ENCODE assay signal across 8 cellular contexts in genomic region chr22:20392983-20393704, GRCh38. TPM values are rescaled to one million over a fixed set of nuclear protein-coding genes. Genes with fewer than 3 reads are reported as not detected.
DNase-seq lines count a peak whose midpoint lies in the region; ATAC-seq, FAIRE-seq and TF ChIP-seq lines count a peak whose summit lies in the region.

No MANE protein-coding gene starts in this region.

- H3K36me3 Mint-ChIP-seq in IgD-negative memory B cell = no peaks in the 10 kb centered on the region
- H3K36me3 Mint-ChIP-seq in nephron progenitor cell (ENCODE audit: low read depth) = peaks cover 14% of the 10 kb centered on the region

- peak overlapping the region; percentile 64; the same call in 1 of the 2 replicates for H2BK12ac ChIP-seq in H1 (ENCODE audit: low read depth, low read length)

- no peak overlapping the region for H2BK20ac ChIP-seq in H1 (ENCODE audit: low read length)

- H3K23me2 ChIP-seq in H1 (ENCODE audit: low read depth, low read length) = peaks cover 5% of the 10 kb centered on the region; the same call in 1 of the 2 replicates

- peak overlapping the region; percentile 66; the same call in 1 of the 2 replicates for H2BK15ac ChIP-seq in H1 (ENCODE audit: low read length)

- H3K27ac Mint-ChIP-seq in IgD-negative memory B cell (peak overlapping the region; percentile 62 to 96 (median 95)), nephron progenitor cell (no peak overlapping the region)

- H3K9me3 ChIP-seq in BLaER1 treated with 17β-estradiol and CSF1 and Interleukin-3, amounts not matched to agents 10 nM and 100 nM (replicated peaks in 1 of 11) = peaks cover 5 to 7% (median 6%) of the 10 kb centered on the region in 11 experiments; a peak in 17 of 22 replicates
- H3K9me3 ChIP-seq in H1 (ENCODE audit: insufficient read depth in 2 of 2, low read depth in 1 of 2, low read length in 1 of 2) = no peaks in the 10 kb centered on the region

- peaks cover 7% of the 10 kb centered on the region; the same call in 1 of the 2 replicates for H3K79me1 ChIP-seq in H1 (ENCODE audit: low read depth, low read length)

- H3K9me3 Mint-ChIP-seq in IgD-negative memory B cell (peaks cover 0 to 6% (median 0%) of the 10 kb centered on the region in 3 donors), nephron progenitor cell (peaks cover 7% of the 10 kb centered on the region)

- CTCF ChIA-PET in H1 (lab: Charles Lee; ENCODE audit: partially characterized antibody) = interaction anchor here (0.6 to 1.5 kb wide), 4 partner anchors 11 to 1347 kb away, joined by 3 to 6 read pairs (median 3); no protein-coding TSS in a partner anchor

- no peaks in the 10 kb centered on the region for H3K27me3 Mint-ChIP-seq in IgD-negative memory B cell
- H3K27me3 Mint-ChIP-seq in nephron progenitor cell (ENCODE audit: low read depth, poor library complexity) = peaks cover 27% of the 10 kb centered on the region

- no peak overlapping the region for H3K14ac ChIP-seq in H1 (ENCODE audit: insufficient read length)

- peaks cover 0 to 32% (median 14%) of the 10 kb centered on the region in 11 experiments; a peak in 8 of 22 replicates for H4K20me1 ChIP-seq in BLaER1 treated with 17β-estradiol and CSF1 and Interleukin-3, amounts not matched to agents 10 nM and 100 nM
- peaks cover 2 to 10% of the 10 kb centered on the region in 2 experiments for H4K20me1 ChIP-seq in H1 (replicated peaks in 1 of 2; ENCODE audit: control insufficient read depth in 1 of 2, insufficient read depth in 2 of 2, low read length in 2 of 2)

- no peaks in the 10 kb centered on the region for H3K27me3 ChIP-seq in BLaER1 treated with 17β-estradiol and CSF1 and Interleukin-3, amounts not matched to agents 10 nM and 100 nM
- H3K27me3 ChIP-seq in H1 (replicated peaks in 1 of 4; ENCODE audit: control insufficient read depth in 3 of 4, extremely low read depth in 1 of 4, insufficient read depth in 3 of 4, low read length in 3 of 4) = no peaks in the 10 kb centered on the region

- no peak for TF ChIP-seq RAD21 in H1 (IDR thresholded peaks at IDR 0.05 in 1 of 2, conservative IDR thresholded peaks at IDR 0.05 in 1 of 2; ENCODE audit: low read depth in 2 of 2, low read length in 2 of 2)

- no peak overlapping the region for H3K23ac ChIP-seq in H1 (ENCODE audit: insufficient read length)

- peaks cover 7 to 26% (median 19%) of the 10 kb centered on the region in 3 donors for H3K4me1 Mint-ChIP-seq in IgD-negative memory B cell
- peaks cover 40% of the 10 kb centered on the region for H3K4me1 Mint-ChIP-seq in nephron progenitor cell

- H4K8ac ChIP-seq in H1 (ENCODE audit: extremely low read depth, insufficient read depth, low read length) = peak overlapping the region; percentile 76; the same call in 1 of the 2 replicates

- DNase-seq in H1 (ENCODE audit: low read depth in 1 of 2, low spot score in 2 of 2) (no peak), nephron progenitor cell (no peak), NCI-H510A (lab: John Stamatoyannopoulos, UW) (no peak), HUDEP-2 (lab: John Stamatoyannopoulos, UW; ENCODE audit: unreplicated experiment in 76 of 76) (no peak), activated gamma-delta T cell treated with Interleukin-2 at 50 U/mL for 16 hours (no peak)

- TF ChIP-seq EP300 in H1 (IDR thresholded peaks at IDR 0.05; ENCODE audit: borderline replicate concordance in 1 of 2, low read depth in 2 of 2, low read length in 2 of 2) = no peak

- POLR2A ChIA-PET in H1 (lab: Charles Lee; ENCODE audit: partially characterized antibody) = interaction anchor here (0.7 to 1.0 kb wide), 5 partner anchors 15 to 98 kb away, joined by 3 to 5 read pairs (median 3); no protein-coding TSS in a partner anchor

- H3K27ac ChIP-seq in BLaER1 treated with 17β-estradiol and CSF1 and Interleukin-3, amounts not matched to agents 10 nM and 100 nM = peak overlapping the region; percentile 62 to 92 (median 81)
- no peak overlapping the region for H3K27ac ChIP-seq in H1 (ENCODE audit: low read depth, low read length)

- H3K4me2 ChIP-seq in BLaER1 treated with 17β-estradiol and CSF1 and Interleukin-3, amounts not matched to agents 10 nM and 100 nM = peak overlapping the region; percentile 88 to 98 (median 91)
- peak overlapping the region; percentile 87 to 92 for H3K4me2 ChIP-seq in H1 (ENCODE audit: insufficient read depth in 1 of 2, low read depth in 2 of 2, low read length in 2 of 2)

- no peak overlapping the region for H4K91ac ChIP-seq in H1 (replicated peaks; ENCODE audit: insufficient read length, low read length)

- no peak for ATAC-seq in GM21717 (IDR thresholded peaks at IDR 0.05; ENCODE audit: unreplicated experiment)

- TF ChIP-seq CTCF in H1 (IDR thresholded peaks at IDR 0.05; ENCODE audit: control extremely low read depth in 1 of 3, insufficient read depth in 1 of 3, low read depth in 1 of 3, low read length in 3 of 3) (no peak), nephron progenitor cell (IDR thresholded peaks at IDR 0.05) (no peak)

- H3K18ac ChIP-seq in H1 (ENCODE audit: extremely low read depth, low read length) = no peak overlapping the region; the same call in 1 of the 2 replicates

- H3K4me3 ChIP-seq in BLaER1 treated with 17β-estradiol and CSF1 and Interleukin-3, amounts not matched to agents 10 nM and 100 nM = peak overlapping the region; percentile 73 to 90 (median 80)
- H3K4me3 ChIP-seq in H1 (ENCODE audit: extremely low read depth in 1 of 4, insufficient read depth in 2 of 4, low read depth in 3 of 4, low read length in 4 of 4) = peak overlapping the region; percentile 77 to 97 (median 89)

- peak overlapping the region; percentile 81 to 93 (median 87); a peak in 21 of 22 replicates for H3K9ac ChIP-seq in BLaER1 treated with 17β-estradiol and CSF1 and Interleukin-3, amounts not matched to agents 10 nM and 100 nM
- no peak overlapping the region for H3K9ac ChIP-seq in H1 (replicated peaks in 1 of 4; ENCODE audit: extremely low read depth in 1 of 4, low read depth in 3 of 4, low read length in 3 of 4)

- peaks cover 4 to 32% of the 10 kb centered on the region in 2 experiments; a peak in 2 of 4 replicates for H3K79me2 ChIP-seq in H1 (ENCODE audit: control insufficient read depth in 1 of 2, insufficient read depth in 2 of 2, low read length in 2 of 2)

- peak overlapping the region; percentile 22 for H4K5ac ChIP-seq in H1 (ENCODE audit: insufficient read length, low read depth, low read length)

- WGBS in H1 (ENCODE audit: extremely low coverage in 1 of 2, insufficient coverage in 1 of 2, insufficient read length in 1 of 2, insufficient replicate concordance in 2 of 2, low coverage in 1 of 2, low lambda C conversion rate in 2 of 2, missing lambda C conversion rate in 1 of 2), 2 experiments = 87% methylated on average over 22 of the region's 23 CpGs; no CpG with 5 or more reads in 1 of the 2 experiments

- H3K4me3 Mint-ChIP-seq in IgD-negative memory B cell (peak overlapping the region; percentile 90 to 97 (median 93)), nephron progenitor cell (peak overlapping the region; percentile 85)

- no peak overlapping the region for H2BK120ac ChIP-seq in H1 (replicated peaks; ENCODE audit: low read depth, low read length)

- H3K36me3 ChIP-seq in BLaER1 treated with 17β-estradiol and CSF1 and Interleukin-3, amounts not matched to agents 10 nM and 100 nM = peaks cover 0 to 5% (median 0%) of the 10 kb centered on the region in 11 experiments; a peak in 2 of 22 replicates
- no peaks in the 10 kb centered on the region; a peak in 2 of 8 replicates for H3K36me3 ChIP-seq in H1 (ENCODE audit: control insufficient read depth in 2 of 4, insufficient read depth in 4 of 4, low read length in 3 of 4)

- peaks cover 32 to 48% (median 40%) of the 10 kb centered on the region in 10 experiments for H3K4me1 ChIP-seq in BLaER1 treated with 17β-estradiol and CSF1 and Interleukin-3, amounts not matched to agents 10 nM and 100 nM
- peaks cover 0 to 10% (median 8%) of the 10 kb centered on the region in 4 experiments; a peak in 5 of 7 replicates for H3K4me1 ChIP-seq in H1 (replicated peaks in 1 of 4; ENCODE audit: control insufficient read depth in 3 of 4, insufficient read depth in 4 of 4, low read length in 3 of 4)

- no peak overlapping the region for H2BK5ac ChIP-seq in H1 (ENCODE audit: low read depth, low read length)

- FAIRE-seq in H1 (lab: Jason Lieb, UNC) = no peak

- peak overlapping the region; percentile 71; the same call in 1 of the 2 replicates for H2AK5ac ChIP-seq in H1 (ENCODE audit: low read depth, low read length)

- no peak overlapping the region for H3K4ac ChIP-seq in H1 (replicated peaks; ENCODE audit: insufficient read length, low read depth, low read length)

- no peak overlapping the region for H3K56ac ChIP-seq in H1 (replicated peaks; ENCODE audit: insufficient read length, low read depth, low read length)

- peak overlapping the region; percentile 93 for H2AFZ ChIP-seq in H1 (ENCODE audit: low read length)

- TF ChIP-seq POLR2A in H1 (IDR thresholded peaks at IDR 0.05; ENCODE audit: control extremely low read depth in 1 of 2, low read depth in 2 of 2, low read length in 2 of 2) = no peak

TF ChIP-seq in H1, 55 proteins besides CTCF, POLR2A, EP300 and RAD21 (continues in another document):
- TF ChIP-seq CHD2 (IDR thresholded peaks at IDR 0.05; ENCODE audit: low read length) (no peak), MAFK (IDR thresholded peaks at IDR 0.05; ENCODE audit: low read depth, low read length) (no peak), SIRT6 (IDR thresholded peaks at IDR 0.05; ENCODE audit: low read length) (no peak), ASH2L (IDR thresholded peaks at IDR 0.05; ENCODE audit: low read length) (no peak), TAF7 (optimal IDR thresholded peaks at IDR 0.05; ENCODE audit: borderline replicate concordance, low read depth, low read length) (no peak)

RNA-seq across cellular contexts. Expression of gene ZNF74, which starts 0.8 kb away (rescaled TPM):
- polyA plus RNA-seq in IgD-negative memory B cell (6.6 TPM), H1 (2011; rRNA removed) (29.7 and 35.3 TPM in 2 replicates)
- total RNA-seq in H1 (2021; fragmentation: NEBNext Ultra II Directional; extraction: Animal tissue kit (Norgen Biotek cat#: 25700)) = 44.9 and 45.7 TPM in 2 replicates
- polyA plus RNA-seq in H1 (2011; cell fraction: cytosol; rRNA removed) = 38.2 TPM
- polyA plus RNA-seq in H1 (2011; cell fraction: nucleus; rRNA removed) = 27.0 TPM
- polyA plus RNA-seq in H1 (2012, experiment 1 of 2) = 25.6 to 38.6 TPM (median 29.5 TPM) in 4 replicates
- 28.3 TPM for polyA plus RNA-seq in H1 (2012, experiment 2 of 2)
- 15.6 TPM for polyA plus RNA-seq in H1 (2013, experiment 1 of 2)
- polyA plus RNA-seq in H1 (2013, experiment 2 of 2) = 16.0 TPM
- 26.1 and 26.9 TPM in 2 replicates for polyA minus RNA-seq in H1 (2011; rRNA and poly(A)+ RNA removed)
- polyA minus RNA-seq in H1 (2011; cell fraction: cytosol; rRNA and poly(A)+ RNA removed) = 35.4 TPM
- polyA minus RNA-seq in H1 (2011; cell fraction: nucleus; rRNA and poly(A)+ RNA removed) = 18.6 TPM

RNA-seq across cellular contexts. Expression of gene SCARF2, which starts 44.5 kb away (rescaled TPM):
- polyA plus RNA-seq in IgD-negative memory B cell (0.16 TPM), H1 (2011; rRNA removed) (4.2 and 7.1 TPM in 2 replicates)
- 9.8 and 10.0 TPM in 2 replicates for total RNA-seq in H1 (2021; fragmentation: NEBNext Ultra II Directional; extraction: Animal tissue kit (Norgen Biotek cat#: 25700))
- 4.9 TPM for polyA plus RNA-seq in H1 (2011; cell fraction: cytosol; rRNA removed)
- polyA plus RNA-seq in H1 (2011; cell fraction: nucleus; rRNA removed) = 11.9 TPM
- polyA plus RNA-seq in H1 (2012, experiment 1 of 2) = 2.8 to 4.4 TPM (median 4.1 TPM) in 4 replicates
- polyA plus RNA-seq in H1 (2012, experiment 2 of 2) = 2.8 TPM
- polyA plus RNA-seq in H1 (2013, experiment 1 of 2) = 13.3 TPM
- polyA plus RNA-seq in H1 (2013, experiment 2 of 2) = 12.2 TPM
- polyA minus RNA-seq in H1 (2011; rRNA and poly(A)+ RNA removed) = 0.76 and 1.4 TPM in 2 replicates
- polyA minus RNA-seq in H1 (2011; cell fraction: cytosol; rRNA and poly(A)+ RNA removed) = 4.8 TPM
- 3.9 TPM for polyA minus RNA-seq in H1 (2011; cell fraction: nucleus; rRNA and poly(A)+ RNA removed)

Comparison
In these comparisons a context has a peak if more than half of its experiments do, and no peak if none do; other contexts are left out.
1. H3K9ac ChIP-seq: peak in BLaER1 treated with 17β-estradiol and CSF1 and Interleukin-3, amounts not matched to agents 10 nM and 100 nM (11 of 11); none in H1 (0 of 4).